ENCODE assay signal across 11 cellular contexts in the genomic region with DNA sequence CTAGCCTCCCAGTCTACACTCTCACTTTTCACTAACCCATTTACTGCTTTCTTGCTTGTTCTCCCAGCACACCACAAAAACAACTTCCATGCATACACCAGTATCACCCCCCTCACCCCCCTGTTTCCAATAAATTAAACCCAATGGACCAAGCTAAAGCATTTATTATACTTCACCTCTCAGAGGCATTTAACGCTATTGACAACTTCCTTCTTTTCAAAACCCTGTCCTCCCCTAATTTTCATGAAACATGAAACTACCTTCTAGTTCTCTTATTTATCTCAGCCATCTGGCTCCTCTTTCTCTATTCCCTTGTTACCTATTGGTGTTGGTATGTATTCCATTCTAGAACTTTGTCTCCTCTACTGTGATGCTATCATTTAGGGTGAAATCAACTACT. TPM values are rescaled to one million over a fixed set of nuclear protein-coding genes. Genes with fewer than 3 reads are reported as not detected.
DNase-seq lines count a peak whose midpoint lies in the region; ATAC-seq, FAIRE-seq and TF ChIP-seq lines count a peak whose summit lies in the region.
"Had no signal": no experiment of that assay in that cellular context is flagged by ENCODE, and none has a peak within 500 bp of the region (broad histone marks: within the 10 kb centered on the region; RNA-seq: fewer than 3 reads in every experiment).

No MANE protein-coding gene starts in this region.

- no peak for TF ChIP-seq CTCF in D721Med (IDR thresholded peaks at IDR 0.05; ENCODE audit: insufficient read depth, missing control alignments)

- POLR2A ChIA-PET in activated naive CD8-positive, alpha-beta T cell treated with anti-CD3 and anti-CD28 coated beads, Interleukin-2, amount 10 ng/mL, durations not matched to agents 7 days and 5 days (lab: Charles Lee), result interaction anchor here (0.6 to 3.5 kb wide), 3 partner anchors 11 to 93 kb away, joined by 3 to 17 read pairs (median 5); no protein-coding TSS in a partner anchor

- H3K4me1 ChIP-seq in SJCRH30, result peaks cover 15% of the 10 kb centered on the region
- H3K4me1 ChIP-seq: thyroid gland had no signal

- peak overlapping the region; percentile 76 for H3K27ac Mint-ChIP-seq in activated naive CD8-positive, alpha-beta T cell treated with anti-CD3 and anti-CD28 coated beads, Interleukin-2, amount 10 ng/mL, durations not matched to agents 7 days and 5 days

- H3K9me3 ChIP-seq in SJCRH30 (replicated peaks), result no peaks in the 10 kb centered on the region
- H3K9me3 ChIP-seq: thyroid gland had no signal

- H3K27ac ChIP-seq in SJCRH30, result no peak overlapping the region
- H3K27ac ChIP-seq: thyroid gland had no signal

- peak; percentile 55 for ATAC-seq in GM19467 (IDR thresholded peaks at IDR 0.05; ENCODE audit: unreplicated experiment)
- ATAC-seq in activated naive CD8-positive, alpha-beta T cell treated with anti-CD3 and anti-CD28 coated beads, Interleukin-2, amount 10 ng/mL, durations not matched to agents 7 days and 5 days (ENCODE audit: low read depth), result no peak

- FAIRE-seq in D721Med (lab: Jason Lieb, UNC), result peak; percentile 88

- peaks cover 54% of the 10 kb centered on the region for H3K36me3 Mint-ChIP-seq in activated naive CD8-positive, alpha-beta T cell treated with anti-CD3 and anti-CD28 coated beads, Interleukin-2, amount 10 ng/mL, durations not matched to agents 7 days and 5 days

- no peak for DNase-seq in D721Med (ENCODE audit: insufficient read length, low spot score)
- peak; percentile 40 for DNase-seq in M059J (ENCODE audit: low read depth)
- DNase-seq in activated naive CD8-positive, alpha-beta T cell treated with anti-CD3 and anti-CD28 coated beads, Interleukin-2, amount 10 ng/mL, durations not matched to agents 7 days and 5 days, result no peak
- DNase-seq in H4 (ENCODE audit: low spot score), result no peak
- no peak for DNase-seq in DMS53 (lab: John Stamatoyannopoulos, UW)
- no peak for DNase-seq in SJCRH30
- DNase-seq in activated CD8-positive, alpha-beta memory T cell treated with anti-CD3 and anti-CD28 coated beads, Interleukin-2, amount 50 U/mL, for 4 hours, result no peak
- DNase-seq: activated CD4-positive, alpha-beta T cell treated with anti-CD3 and anti-CD28 coated beads, Interleukin-2, amount 50 U/mL, for 1 hour; effector CD8-positive, alpha-beta T cell; thyroid gland had no signal

- H3K36me3 ChIP-seq in SJCRH30, result no peaks in the 10 kb centered on the region
- H3K36me3 ChIP-seq: thyroid gland had no signal

- no peaks in the 10 kb centered on the region for H3K9me3 Mint-ChIP-seq in activated naive CD8-positive, alpha-beta T cell treated with anti-CD3 and anti-CD28 coated beads, Interleukin-2, amount 10 ng/mL, durations not matched to agents 7 days and 5 days

- H3K27me3 ChIP-seq in SJCRH30, result no peaks in the 10 kb centered on the region
- H3K27me3 ChIP-seq: thyroid gland had no signal

- H3K4me1 Mint-ChIP-seq in activated naive CD8-positive, alpha-beta T cell treated with anti-CD3 and anti-CD28 coated beads, Interleukin-2, amount 10 ng/mL, durations not matched to agents 7 days and 5 days, result peaks cover 73% of the 10 kb centered on the region

- H3K4me3 Mint-ChIP-seq in activated naive CD8-positive, alpha-beta T cell treated with anti-CD3 and anti-CD28 coated beads, Interleukin-2, amount 10 ng/mL, durations not matched to agents 7 days and 5 days, result peak overlapping the region; percentile 75

- H3K4me3 ChIP-seq in SJCRH30, result no peak overlapping the region
- H3K4me3 ChIP-seq: thyroid gland had no signal

- H3K27me3 Mint-ChIP-seq in activated naive CD8-positive, alpha-beta T cell treated with anti-CD3 and anti-CD28 coated beads, Interleukin-2, amount 10 ng/mL, durations not matched to agents 7 days and 5 days, result no peaks in the 10 kb centered on the region

RNA-seq across cellular contexts. Expression of a gene that starts 32.3 kb away (rescaled TPM):
- total RNA-seq in M059J (2014; rRNA removed; shearing (Covaris generic)), result 0.49 and 4.5 TPM in 2 replicates
- total RNA-seq in activated naive CD8-positive, alpha-beta T cell treated with anti-CD3 and anti-CD28 coated beads, Interleukin-2, amount 10 ng/mL, durations not matched to agents 7 days and 5 days, result 100 to 1,000 TPM; 828 to 854 TPM
- 0.14 TPM in 1 of 2 replicates, not detected in the other for total RNA-seq in H4 (2014; rRNA removed; shearing (Covaris generic))
- not detected in 2 replicates for total RNA-seq in SJCRH30 (2014; rRNA removed; shearing (Covaris generic))

Comparison
In these comparisons a context has a peak if more than half of its experiments do, and no peak if none do; other contexts are left out.
1. RNA of a gene that starts 32.3 kb away (total RNA-seq): 828 to 854 TPM in activated naive CD8-positive, alpha-beta T cell treated with anti-CD3 and anti-CD28 coated beads, Interleukin-2, amount 10 ng/mL, durations not matched to agents 7 days and 5 days; 0.49 to 4.5 TPM in M059J, 0.14 TPM in H4 and not detected in SJCRH30; every median in the first group is over 100 times any median in the second.